In the genomic region with DNA sequence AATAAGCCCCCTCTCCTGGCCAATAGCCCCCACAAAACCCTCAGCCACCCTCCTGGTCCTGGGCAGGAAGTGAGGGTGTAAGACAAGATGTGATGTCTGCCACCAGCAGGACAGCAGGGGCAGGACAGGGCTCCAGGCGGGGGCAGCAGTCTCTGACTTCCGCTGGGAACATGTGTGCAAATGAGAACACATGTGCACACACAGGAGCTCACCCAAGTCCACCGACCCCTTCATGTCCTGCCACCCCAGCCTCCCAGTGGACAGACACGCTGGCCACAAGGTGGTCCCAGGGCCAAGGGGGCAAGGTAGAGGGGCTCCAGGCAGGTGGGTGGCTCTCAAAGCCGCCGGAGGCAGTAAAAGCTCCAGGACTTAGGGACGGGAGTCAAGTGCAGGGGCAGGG, we compare ENCODE assay signal across 21 cellular contexts.
DNase-seq lines count a peak whose midpoint lies in the region; ATAC-seq and TF ChIP-seq lines count a peak whose summit lies in the region.
"Had no signal": no experiment of that assay in that cellular context is flagged by ENCODE, and none has a peak within 500 bp of the region (broad histone marks: within the 10 kb centered on the region; RNA-seq: fewer than 3 reads in every experiment).

No MANE protein-coding gene starts in this region.

- no peaks in the 10 kb centered on the region for H3K27me3 Mint-ChIP-seq in endodermal cell (ENCODE audit: insufficient read depth)

- H3K9me3 ChIP-seq in BLaER1 treated with 17β-estradiol and CSF1 and Interleukin-3, amounts not matched to agents 10 nM and 100 nM (replicated peaks in 1 of 11): no peaks in the 10 kb centered on the region
- H3K9me3 ChIP-seq in Loucy (ENCODE audit: insufficient read depth, low read depth, low read length): no peaks in the 10 kb centered on the region
- no peaks in the 10 kb centered on the region for H3K9me3 ChIP-seq in endodermal cell (ENCODE audit: control insufficient read depth, low read length)

- H4K20me1 ChIP-seq in BLaER1 treated with 17β-estradiol and CSF1 and Interleukin-3, amounts not matched to agents 10 nM and 100 nM: peaks cover 0 to 62% (median 6%) of the 10 kb centered on the region in 11 experiments; a peak in 18 of 22 replicates
- H4K20me1 ChIP-seq in Loucy (ENCODE audit: insufficient read depth, low read length, poor library complexity, severe bottlenecking): no peaks in the 10 kb centered on the region

- DNase-seq in 8988T: peak; percentile 72
- DNase-seq in endodermal cell: no peak
- DNase-seq in activated naive CD4-positive, alpha-beta T cell treated with anti-CD3 and anti-CD28 coated beads, Interleukin-2, amount 50 U/mL, for 72 hours (ENCODE audit: low spot score in 2 of 2): no peak
- DNase-seq in activated naive CD4-positive, alpha-beta T cell treated with Interleukin-2 at 50 U/mL for 16 hours: no peak
- DNase-seq: activated CD4-positive, CD25-positive, alpha-beta regulatory T cell treated with anti-CD3 and anti-CD28 coated beads, Interleukin-2, amount 50 U/mL, for 72 hours; activated effector memory CD4-positive, alpha-beta T cell treated with Interleukin-2 at 50 U/mL for 16 hours; dermis blood vessel endothelial cell; NCI-H1048; NCI-H187 treated with DMSO at 0.1 percent for 48 hours; NCI-H524 treated with DMSO at 0.1 percent for 48 hours; stimulated activated CD4-positive, alpha-beta T cell treated with anti-CD3 and anti-CD28 coated beads, Interleukin-2, amount 100 ng/mL, for 48 hours had no signal

- H3K9me3 Mint-ChIP-seq in endodermal cell: no peaks in the 10 kb centered on the region
- H3K9me3 Mint-ChIP-seq in activated naive CD4-positive, alpha-beta T cell treated with anti-CD3 and anti-CD28 coated beads, Interleukin-2, amount 50 U/mL, for 72 hours: peaks cover 0 to 4% of the 10 kb centered on the region in 2 donors
- H3K9me3 Mint-ChIP-seq: central memory CD8-positive, alpha-beta T cell; T-helper 1 cell treated with Interleukin-12 subunit alpha and Interleukin-12 subunit beta and Interleukin-4 antibody, amounts not matched to agents 30 μg/mL and 1 μg/mL, for 36 hours; type B pancreatic cell had no signal

- no peaks in the 10 kb centered on the region for H3K79me2 ChIP-seq in Loucy (ENCODE audit: insufficient read depth, low read length)

- H3K9ac ChIP-seq in BLaER1 treated with 17β-estradiol and CSF1 and Interleukin-3, amounts not matched to agents 10 nM and 100 nM: peak overlapping the region in 2 of 11 experiments; percentile 18 to 33; a peak in 2 of 22 replicates
- no peak overlapping the region for H3K9ac ChIP-seq in Loucy (ENCODE audit: low read depth, low read length, poor library complexity, severe bottlenecking)
- H3K9ac ChIP-seq in endodermal cell (ENCODE audit: extremely low read depth, low read length, poor library complexity, severe bottlenecking): no peak overlapping the region
- H3K9ac ChIP-seq: GM23248, KMS-11 had no signal

- peak overlapping the region in 3 of 11 experiments; percentile 26 to 55 (median 46); a peak in 4 of 22 replicates for H3K27ac ChIP-seq in BLaER1 treated with 17β-estradiol and CSF1 and Interleukin-3, amounts not matched to agents 10 nM and 100 nM
- no peak overlapping the region for H3K27ac ChIP-seq in endodermal cell (ENCODE audit: low read depth, low read length)
- H3K27ac ChIP-seq: GM23248, KMS-11 had no signal

- no peak overlapping the region for H3K27ac Mint-ChIP-seq in endodermal cell
- no peak overlapping the region for H3K27ac Mint-ChIP-seq in activated naive CD4-positive, alpha-beta T cell treated with anti-CD3 and anti-CD28 coated beads, Interleukin-2, amount 50 U/mL, for 72 hours
- H3K27ac Mint-ChIP-seq: T-helper 1 cell treated with Interleukin-12 subunit alpha and Interleukin-12 subunit beta and Interleukin-4 antibody, amounts not matched to agents 30 μg/mL and 1 μg/mL, for 36 hours; type B pancreatic cell had no signal

- no peaks in the 10 kb centered on the region for H3K27me3 ChIP-seq in BLaER1 treated with 17β-estradiol and CSF1 and Interleukin-3, amounts not matched to agents 10 nM and 100 nM
- H3K27me3 ChIP-seq in Loucy (ENCODE audit: insufficient read depth, low read length, poor library complexity, severe bottlenecking): no peaks in the 10 kb centered on the region
- no peaks in the 10 kb centered on the region for H3K27me3 ChIP-seq in endodermal cell (ENCODE audit: control insufficient read depth, insufficient read depth, low read length, poor library complexity, severe bottlenecking)

- peaks cover 5 to 40% (median 31%) of the 10 kb centered on the region in 10 experiments; a peak in 18 of 20 replicates for H3K4me1 ChIP-seq in BLaER1 treated with 17β-estradiol and CSF1 and Interleukin-3, amounts not matched to agents 10 nM and 100 nM
- no peaks in the 10 kb centered on the region for H3K4me1 ChIP-seq in Loucy (ENCODE audit: insufficient read depth, low read length, poor library complexity, severe bottlenecking)
- H3K4me1 ChIP-seq in endodermal cell (ENCODE audit: control insufficient read depth, insufficient read depth, low read length): no peaks in the 10 kb centered on the region

- no peak overlapping the region for H3K4me3 ChIP-seq in BLaER1 treated with 17β-estradiol and CSF1 and Interleukin-3, amounts not matched to agents 10 nM and 100 nM
- H3K4me3 ChIP-seq in Loucy (ENCODE audit: low read length, poor library complexity, severe bottlenecking) (no peak overlapping the region), endodermal cell (ENCODE audit: low read length) (no peak overlapping the region)
- H3K4me3 ChIP-seq: GM23248 had no signal

- peak overlapping the region in 10 of 11 experiments; percentile 5 to 56 (median 26); a peak in 12 of 22 replicates for H3K4me2 ChIP-seq in BLaER1 treated with 17β-estradiol and CSF1 and Interleukin-3, amounts not matched to agents 10 nM and 100 nM
- no peak overlapping the region for H3K4me2 ChIP-seq in Loucy (ENCODE audit: low read depth, low read length, poor library complexity, severe bottlenecking)
- H3K4me2 ChIP-seq: KMS-11 had no signal

- H3F3A ChIP-seq in Loucy (ENCODE audit: low read depth): no peaks in the 10 kb centered on the region

- H2AFZ ChIP-seq in Loucy (ENCODE audit: low read length): no peak overlapping the region
- H2AFZ ChIP-seq: GM23248 had no signal

- no peaks in the 10 kb centered on the region for H3K36me3 ChIP-seq in BLaER1 treated with 17β-estradiol and CSF1 and Interleukin-3, amounts not matched to agents 10 nM and 100 nM
- H3K36me3 ChIP-seq in Loucy (ENCODE audit: insufficient read depth, low read length): no peaks in the 10 kb centered on the region
- no peaks in the 10 kb centered on the region for H3K36me3 ChIP-seq in endodermal cell (ENCODE audit: control insufficient read depth, insufficient read depth, low read length)

- no peaks in the 10 kb centered on the region for H3K4me1 Mint-ChIP-seq in endodermal cell

- H3K36me3 Mint-ChIP-seq in endodermal cell (ENCODE audit: low read depth): no peaks in the 10 kb centered on the region
- H3K36me3 Mint-ChIP-seq in activated naive CD4-positive, alpha-beta T cell treated with anti-CD3 and anti-CD28 coated beads, Interleukin-2, amount 50 U/mL, for 72 hours: no peaks in the 10 kb centered on the region
- H3K36me3 Mint-ChIP-seq: CD14-positive monocyte, type B pancreatic cell had no signal

- WGBS in endodermal cell (ENCODE audit: insufficient coverage in 1 of 2, insufficient read length in 1 of 2), 2 experiments: 88 to 89% methylated on average over 7 of the region's 7 CpGs

- no peak for ATAC-seq in activated naive CD4-positive, alpha-beta T cell treated with anti-CD3 and anti-CD28 coated beads, Interleukin-2, amount 50 U/mL, for 72 hours
- ATAC-seq in GM21381 (IDR thresholded peaks at IDR 0.05; ENCODE audit: unreplicated experiment): no peak
- ATAC-seq: right cardiac atrium had no signal

- H3K9me2 ChIP-seq in Loucy (replicated peaks; ENCODE audit: low read depth, low read length): no peaks in the 10 kb centered on the region

- peak; percentile 33; the same call in 1 of the 2 replicates for TF ChIP-seq CTCF in Loucy (conservative IDR thresholded peaks at IDR 0.05; ENCODE audit: low read length)
- peak; percentile 23 for TF ChIP-seq CTCF in endodermal cell (conservative IDR thresholded peaks at IDR 0.05)

- H3K4me3 Mint-ChIP-seq in endodermal cell: no peak overlapping the region
- H3K4me3 Mint-ChIP-seq: CD14-positive monocyte; central memory CD8-positive, alpha-beta T cell; T-helper 1 cell treated with Interleukin-12 subunit alpha and Interleukin-12 subunit beta and Interleukin-4 antibody, amounts not matched to agents 30 μg/mL and 1 μg/mL, for 36 hours; type B pancreatic cell had no signal
